Comparison of ENCODE assay signal across 10 cellular contexts in genomic region chr6:124795879-124796838, GRCh38.
A peak's percentile ranks its signal among the peaks of the same experiment; 100 is the strongest.
DNase-seq lines count a peak whose midpoint lies in the region; ATAC-seq lines count a peak whose summit lies in the region.
"Had no signal": no experiment of that assay in that cellular context is flagged by ENCODE, and none has a peak within 500 bp of the region (broad histone marks: within the 10 kb centered on the region; RNA-seq: fewer than 3 reads in every experiment).

No MANE protein-coding gene starts in this region.

- no peak overlapping the region for H2BK120ac ChIP-seq in mesenchymal stem cell (ENCODE audit: low read depth, low read length)

- H3K4me1 ChIP-seq in mesenchymal stem cell (ENCODE audit: control insufficient read depth, insufficient read depth, low read depth, low read length): peaks cover 2% of the 10 kb centered on the region
- H3K4me1 ChIP-seq: SJSA1 had no signal

- DNase-seq in DMS53 (lab: John Stamatoyannopoulos, UW) (peak; percentile 61), DMS53 treated with DMSO at 0.1 percent for 48 hours (lab: John Stamatoyannopoulos, UW; ENCODE audit: unreplicated experiment) (no peak), NCI-H2171 treated with DMSO at 0.1 percent for 48 hours (lab: John Stamatoyannopoulos, UW) (peak; percentile 45), caudate nucleus (lab: John Stamatoyannopoulos, UW) (peak in 45 of 61 donors; percentile 0 to 87 (median 11)), mesenchymal stem cell (peak; percentile 50), MV-4-11 (lab: John Stamatoyannopoulos, UW) (no peak)

- H3K79me1 ChIP-seq in mesenchymal stem cell (replicated peaks; ENCODE audit: low read length, poor library complexity, severe bottlenecking): no peaks in the 10 kb centered on the region

- H2BK15ac ChIP-seq in mesenchymal stem cell (ENCODE audit: low read depth, poor library complexity, severe bottlenecking): no peak overlapping the region

- no peak overlapping the region for H2BK5ac ChIP-seq in mesenchymal stem cell (ENCODE audit: low read depth, low read length, poor library complexity, severe bottlenecking)

- H3K4me3 ChIP-seq in mesenchymal stem cell (ENCODE audit: insufficient read depth in 1 of 2, low read depth in 1 of 2, low read length in 2 of 2): no peak overlapping the region
- H3K4me3 ChIP-seq: mucosa of descending colon, SJSA1 had no signal

- H3K4me2 ChIP-seq in mesenchymal stem cell (ENCODE audit: low read length, poor library complexity, severe bottlenecking): no peak overlapping the region

- WGBS in mesenchymal stem cell: 88% methylated on average over 5 of the region's 5 CpGs

- no peak overlapping the region for H3K9ac ChIP-seq in mesenchymal stem cell (ENCODE audit: low read length)

- no peak overlapping the region for H3K18ac ChIP-seq in mesenchymal stem cell (ENCODE audit: low read depth in 1 of 2, low read length in 2 of 2)

- no peaks in the 10 kb centered on the region for H3K27me3 ChIP-seq in mesenchymal stem cell (ENCODE audit: control insufficient read depth in 1 of 2, insufficient read depth in 1 of 2, low read length in 2 of 2)
- H3K27me3 ChIP-seq: SJSA1 had no signal

- no peak overlapping the region for H3K4ac ChIP-seq in mesenchymal stem cell (ENCODE audit: low read depth in 1 of 2, low read length in 2 of 2)

- H2AFZ ChIP-seq in mesenchymal stem cell (ENCODE audit: low read depth, low read length): no peak overlapping the region

- ATAC-seq in GM21360 (IDR thresholded peaks at IDR 0.05; ENCODE audit: unreplicated experiment) (no peak), GM19467 (IDR thresholded peaks at IDR 0.05; ENCODE audit: unreplicated experiment) (no peak)
- ATAC-seq: mucosa of descending colon had no signal

- no peak overlapping the region for H4K8ac ChIP-seq in mesenchymal stem cell (ENCODE audit: low read length)

- H3K14ac ChIP-seq in mesenchymal stem cell (ENCODE audit: low read length in 2 of 2): no peak overlapping the region

- H3K36me3 ChIP-seq in mesenchymal stem cell (ENCODE audit: control insufficient read depth in 1 of 2, insufficient read depth in 2 of 2, low read depth in 1 of 2, low read length in 2 of 2): no peaks in the 10 kb centered on the region
- H3K36me3 ChIP-seq: SJSA1 had no signal

- H2BK12ac ChIP-seq in mesenchymal stem cell (ENCODE audit: low read length in 2 of 2): no peak overlapping the region

- no peak overlapping the region for H3K27ac ChIP-seq in caudate nucleus (ENCODE audit: low read depth, low read length)
- no peak overlapping the region for H3K27ac ChIP-seq in mesenchymal stem cell (ENCODE audit: low read length, poor library complexity, severe bottlenecking)
- H3K27ac ChIP-seq: SJSA1 had no signal

- no peak overlapping the region for H2AK5ac ChIP-seq in mesenchymal stem cell (ENCODE audit: low read length, severe bottlenecking)

- no peak overlapping the region for H3K23ac ChIP-seq in mesenchymal stem cell (ENCODE audit: low read length in 2 of 2)

- H3K9me3 ChIP-seq in mesenchymal stem cell (ENCODE audit: control insufficient read depth, low read length): no peaks in the 10 kb centered on the region
- H3K9me3 ChIP-seq: mucosa of descending colon, SJSA1 had no signal

- no peak overlapping the region for H4K91ac ChIP-seq in mesenchymal stem cell (ENCODE audit: low read length)

Comparison
In these comparisons a context has a peak if more than half of its experiments do, and no peak if none do; other contexts are left out.
1. DNase-seq: peak in DMS53 (single experiment), NCI-H2171 treated with DMSO at 0.1 percent for 48 hours (single experiment), caudate nucleus (45 of 61) and mesenchymal stem cell (single experiment); none in DMS53 treated with DMSO at 0.1 percent for 48 hours (single experiment) and MV-4-11 (single experiment).